Comparison of ENCODE assay signal across 8 cellular contexts in genomic region chr11:61892085-61892370, GRCh38. TPM values are rescaled to one million over a fixed set of nuclear protein-coding genes. Genes with fewer than 3 reads are reported as not detected.
DNase-seq lines count a peak whose midpoint lies in the region; ATAC-seq, FAIRE-seq and TF ChIP-seq lines count a peak whose summit lies in the region.

No MANE protein-coding gene starts in this region.

- peak overlapping the region; percentile 51 for H3K4me2 ChIP-seq in endothelial cell of umbilical vein (ENCODE audit: insufficient read depth, low read length)
- peak overlapping the region; percentile 78 for H3K4me2 ChIP-seq in parathyroid adenoma (ENCODE audit: low read length)

- no peak overlapping the region for H2AFZ ChIP-seq in endothelial cell of umbilical vein (ENCODE audit: low read depth, low read length)
- peak overlapping the region; percentile 70 for H2AFZ ChIP-seq in parathyroid adenoma

- H3K27me3 ChIP-seq in endothelial cell of umbilical vein (ENCODE audit: control insufficient read depth in 2 of 2, insufficient read depth in 2 of 2, low read length in 2 of 2) (no peaks in the 10 kb centered on the region), parathyroid adenoma (ENCODE audit: control insufficient read depth, insufficient read depth, low read length) (no peaks in the 10 kb centered on the region)

- no peak overlapping the region for H3K27ac ChIP-seq in endothelial cell of umbilical vein (ENCODE audit: insufficient read depth, low read depth, low read length)
- no peak overlapping the region for H3K27ac ChIP-seq in parathyroid adenoma

- dilution Hi-C loops in endothelial cell of umbilical vein (cut with MboI; ENCODE audit: extremely low pct_ligation_motif_present, low sequenced_read_pairs): no loop called here

- TF ChIP-seq POLR2A in endothelial cell of umbilical vein (IDR thresholded peaks at IDR 0.05; ENCODE audit: low read depth, low read length): no peak

- no peaks in the 10 kb centered on the region for H4K20me1 ChIP-seq in endothelial cell of umbilical vein (replicated peaks; ENCODE audit: control insufficient read depth, extremely low read depth, insufficient read depth, low read length)

- H3K4me1 ChIP-seq in endothelial cell of umbilical vein (ENCODE audit: control insufficient read depth, extremely low read depth, insufficient read depth, low read length): peaks cover 31% of the 10 kb centered on the region
- H3K4me1 ChIP-seq in parathyroid adenoma: no peaks in the 10 kb centered on the region

- no peaks in the 10 kb centered on the region for H3K36me3 ChIP-seq in endothelial cell of umbilical vein (ENCODE audit: control insufficient read depth in 2 of 2, extremely low read depth in 1 of 2, insufficient read depth in 2 of 2, low read length in 2 of 2)
- no peaks in the 10 kb centered on the region for H3K36me3 ChIP-seq in parathyroid adenoma (ENCODE audit: control insufficient read depth, insufficient read depth, low read length)

- no TSS peak for BruUV-seq in endothelial cell of umbilical vein (replicated peaks; lab: Mats Ljungman, UMichigan)

- CTCF ChIA-PET in AG04449 (lab: Yijun Ruan, JAX): interaction anchor here (2.2 to 18.2 kb wide), 3 partner anchors 55 to 193 kb away, joined by 15 to 406 read pairs (median 21); no protein-coding TSS in a partner anchor
- CTCF ChIA-PET in endothelial cell of umbilical vein (lab: Charles Lee): interaction anchor here (0.5 to 2.6 kb wide), 6 partner anchors 11 to 216 kb away, joined by 3 to 13 read pairs (median 12); no protein-coding TSS in a partner anchor

- POLR2A ChIA-PET in AG04449 (lab: Yijun Ruan, JAX) (no interaction called here), endothelial cell of umbilical vein (lab: Charles Lee) (no interaction called here)

- no peaks in the 10 kb centered on the region for H3K9me1 ChIP-seq in endothelial cell of umbilical vein (replicated peaks; ENCODE audit: control insufficient read depth, extremely low read depth, insufficient read depth, low read length)

- H3K4me3 ChIP-seq in AG04449 (ENCODE audit: low read depth, low read length) (peak overlapping the region; percentile 90), endothelial cell of umbilical vein (replicated peaks in 1 of 3; ENCODE audit: insufficient read depth in 1 of 3, low read depth in 1 of 3, low read length in 3 of 3) (peak overlapping the region in 1 of 3 experiments; percentile 70), parathyroid adenoma (ENCODE audit: low read depth, low read length) (peak overlapping the region; percentile 46)

- H3K79me2 ChIP-seq in endothelial cell of umbilical vein (ENCODE audit: control insufficient read depth, insufficient read depth, low read length) (peaks cover 30% of the 10 kb centered on the region), parathyroid adenoma (no peaks in the 10 kb centered on the region)

- DNase-seq in AG04449 (ENCODE audit: low read depth, low spot score) (no peak), NCI-H748 treated with DMSO at 0.1 percent for 48 hours (lab: John Stamatoyannopoulos, UW) (peak; percentile 63), endothelial cell of umbilical vein (ENCODE audit: low read depth, low spot score) (no peak)
- DNase-seq in stimulated activated CD4-positive, alpha-beta T cell treated with anti-CD3 and anti-CD28 coated beads, Interleukin-2, amount 100 ng/mL, for 24 hours: no peak

- peak; percentile 16 for TF ChIP-seq CTCF in AG04449 (IDR thresholded peaks at IDR 0.05; ENCODE audit: insufficient read depth, low read length, missing control alignments)
- peak in 1 of 2 donors; percentile 18 for TF ChIP-seq CTCF in endothelial cell of umbilical vein (IDR thresholded peaks at IDR 0.05; ENCODE audit: extremely low read depth in 1 of 2, insufficient read depth in 1 of 2, low read depth in 1 of 2, low read length in 2 of 2)
- TF ChIP-seq CTCF in parathyroid adenoma (IDR thresholded peaks at IDR 0.05): no peak

- H3K9me3 ChIP-seq in endothelial cell of umbilical vein (replicated peaks; ENCODE audit: control insufficient read depth, insufficient read depth, low read length) (no peaks in the 10 kb centered on the region), parathyroid adenoma (ENCODE audit: control insufficient read depth, low read length) (no peaks in the 10 kb centered on the region)

- FAIRE-seq in endothelial cell of umbilical vein (lab: Jason Lieb, UNC): no peak

- intact Hi-C loops in endothelial cell of umbilical vein (cut with micrococcal nuclease): no loop called here

- ATAC-seq in GM19324 (IDR thresholded peaks at IDR 0.05; ENCODE audit: low FRiP score, unreplicated experiment) (peak; percentile 32), HG03095 (IDR thresholded peaks at IDR 0.05; ENCODE audit: unreplicated experiment) (no peak), HG03097 (IDR thresholded peaks at IDR 0.05; ENCODE audit: low FRiP score, unreplicated experiment) (no peak)

- no peak overlapping the region for H3K9ac ChIP-seq in endothelial cell of umbilical vein (replicated peaks; ENCODE audit: extremely low read depth, insufficient read depth, low read length)
- no peak overlapping the region for H3K9ac ChIP-seq in parathyroid adenoma

TF ChIP-seq in endothelial cell of umbilical vein, 7 proteins besides CTCF, POLR2A, EP300 and RAD21:
- no peak for TF ChIP-seq FOS (IDR thresholded peaks at IDR 0.05; ENCODE audit: borderline replicate concordance, insufficient read depth, low read length)
- TF ChIP-seq EZH2 (IDR thresholded peaks at IDR 0.05; ENCODE audit: borderline replicate concordance, low read depth, low read length, severe bottlenecking): no peak
- TF ChIP-seq MAX (IDR thresholded peaks at IDR 0.05; ENCODE audit: insufficient read depth, insufficient read length): no peak
- TF ChIP-seq POLR2AphosphoS5 (IDR thresholded peaks at IDR 0.05; ENCODE audit: insufficient read depth, low read depth, low read length): no peak
- TF ChIP-seq MYC (IDR thresholded peaks at IDR 0.05; ENCODE audit: low read depth, low read length): no peak
- no peak for TF ChIP-seq JUN (IDR thresholded peaks at IDR 0.05; ENCODE audit: borderline replicate concordance, insufficient read depth, insufficient read length, low read depth)
- no peak for TF ChIP-seq GATA2 (IDR thresholded peaks at IDR 0.05; ENCODE audit: insufficient read depth, insufficient read length, low read depth, low read length)

RNA-seq across cellular contexts. Expression of gene FADS3, which starts 0.7 kb away (rescaled TPM):
- total RNA-seq in endothelial cell of umbilical vein: 204 and 216 TPM in 2 replicates
- 346 and 506 TPM in 2 replicates for polyA plus RNA-seq in endothelial cell of umbilical vein
- 166 and 243 TPM in 2 replicates for polyA plus RNA-seq in endothelial cell of umbilical vein (2011; cell fraction: cytosol; rRNA removed)
- polyA plus RNA-seq in endothelial cell of umbilical vein (2011; cell fraction: nucleus; rRNA removed): 1,185 and 1,740 TPM in 2 replicates
- 114 and 158 TPM in 2 replicates for polyA plus RNA-seq in endothelial cell of umbilical vein (2012)
- 188 and 207 TPM in 2 replicates for polyA minus RNA-seq in endothelial cell of umbilical vein
- 32.9 TPM for polyA minus RNA-seq in endothelial cell of umbilical vein (2011; cell fraction: cytosol; rRNA and poly(A)+ RNA removed)
- 141 and 219 TPM in 2 replicates for polyA minus RNA-seq in endothelial cell of umbilical vein (2011; cell fraction: nucleus; rRNA and poly(A)+ RNA removed)

RNA-seq across cellular contexts. Expression of gene RAB3IL1, which starts 25.3 kb away (rescaled TPM):
- total RNA-seq in endothelial cell of umbilical vein: 1.2 and 3.6 TPM in 2 replicates
- 1.8 and 2.9 TPM in 2 replicates for polyA plus RNA-seq in endothelial cell of umbilical vein
- polyA plus RNA-seq in endothelial cell of umbilical vein (2011; cell fraction: cytosol; rRNA removed): 0.88 and 1.4 TPM in 2 replicates
- polyA plus RNA-seq in endothelial cell of umbilical vein (2011; cell fraction: nucleus; rRNA removed): 2.1 TPM in 2 replicates
- polyA plus RNA-seq in endothelial cell of umbilical vein (2012): 1.3 and 3.8 TPM in 2 replicates
- polyA minus RNA-seq in endothelial cell of umbilical vein: 0.89 and 0.90 TPM in 2 replicates
- 7.3 TPM for polyA minus RNA-seq in endothelial cell of umbilical vein (2011; cell fraction: cytosol; rRNA and poly(A)+ RNA removed)
- 0.58 and 0.72 TPM in 2 replicates for polyA minus RNA-seq in endothelial cell of umbilical vein (2011; cell fraction: nucleus; rRNA and poly(A)+ RNA removed)

RNA-seq across cellular contexts. Expression of gene BEST1, which starts 58.1 kb away (rescaled TPM):
- 0.21 TPM in 1 of 2 replicates, not detected in the other for total RNA-seq in endothelial cell of umbilical vein
- 0.04 and 0.05 TPM in 2 replicates for polyA plus RNA-seq in endothelial cell of umbilical vein
- 0.04 TPM in 1 of 2 replicates, not detected in the other for polyA plus RNA-seq in endothelial cell of umbilical vein (2011; cell fraction: cytosol; rRNA removed)
- 0.11 and 0.15 TPM in 2 replicates for polyA plus RNA-seq in endothelial cell of umbilical vein (2011; cell fraction: nucleus; rRNA removed)
- polyA plus RNA-seq in endothelial cell of umbilical vein (2012): 0.52 and 0.83 TPM in 2 replicates
- polyA minus RNA-seq in endothelial cell of umbilical vein: 0.13 TPM in 1 of 2 replicates, not detected in the other
- 0.92 TPM for polyA minus RNA-seq in endothelial cell of umbilical vein (2011; cell fraction: cytosol; rRNA and poly(A)+ RNA removed)
- polyA minus RNA-seq in endothelial cell of umbilical vein (2011; cell fraction: nucleus; rRNA and poly(A)+ RNA removed): 0.24 TPM in 1 of 2 replicates, not detected in the other
